Comparison of ENCODE assay signal across 23 cellular contexts in genomic region chr18:78790960-78791359, GRCh38.
"Had no signal": no experiment of that assay in that cellular context is flagged by ENCODE, and none has a peak within 500 bp of the region (broad histone marks: within the 10 kb centered on the region; RNA-seq: fewer than 3 reads in every experiment).

No MANE protein-coding gene starts in this region.

- H3K27me3 ChIP-seq: ascending aorta, cardiac muscle cell, SJCRH30 had no signal

- DNase-seq: activated CD4-positive, alpha-beta T cell treated with anti-CD3 and anti-CD28 coated beads for 36 hours; activated CD4-positive, alpha-beta T cell treated with anti-CD3 and anti-CD28 coated beads, Interleukin-2, amount 10 ng/mL, durations not matched to agents 7 days and 5 days; activated CD4-positive, alpha-beta T cell treated with anti-CD3 and anti-CD28 coated beads, Interleukin-2, amount 50 U/mL, for 48 hours; activated CD8-positive, alpha-beta T cell treated with anti-CD3 and anti-CD28 coated beads, Interleukin-2, amount 10 ng/mL, durations not matched to agents 7 days and 5 days; activated naive CD4-positive, alpha-beta T cell treated with anti-CD3 and anti-CD28 coated beads, Interleukin-2, amount 10 ng/mL, durations not matched to agents 7 days and 5 days; activated naive CD8-positive, alpha-beta T cell treated with anti-CD3 and anti-CD28 coated beads, Interleukin-2, amount 50 U/mL, for 24 hours; activated T-cell treated with anti-CD3 and anti-CD28 coated beads, Interleukin-2, amount 50 U/mL, for 24 hours; cerebellar nuclear complex; Karpas-422; KBM-7; NCI-H1436 treated with DMSO at 0.1 percent for 48 hours; NCI-H1694 treated with DMSO at 0.1 percent for 48 hours; NCI-H2081; NCI-H2171 treated with DMSO at 0.1 percent for 48 hours; NCI-H2227 treated with DMSO at 0.1 percent for 48 hours; NCI-H524 treated with DMSO at 0.1 percent for 48 hours; SHP77; SJCRH30 had no signal

- H3K36me3 ChIP-seq: ascending aorta, cardiac muscle cell, SJCRH30 had no signal

- H3K27ac ChIP-seq: ascending aorta, cardiac muscle cell, SJCRH30, SK-N-MC had no signal

- H3K9me3 ChIP-seq: ascending aorta, SJCRH30 had no signal

- H3K4me1 ChIP-seq: SJCRH30 had no signal

- ATAC-seq: activated CD4-positive, alpha-beta T cell treated with anti-CD3 and anti-CD28 coated beads for 36 hours; activated CD4-positive, CD25-positive, alpha-beta regulatory T cell treated with anti-CD3 and anti-CD28 coated beads, Interleukin-2, amount 50 U/mL, for 24 hours; activated CD8-positive, alpha-beta T cell treated with anti-CD3 and anti-CD28 coated beads, Interleukin-2, amount 10 ng/mL, durations not matched to agents 7 days and 5 days; activated naive CD8-positive, alpha-beta T cell treated with anti-CD3 and anti-CD28 coated beads, Interleukin-2, amount 50 U/mL, for 24 hours; Panc1 had no signal

- H3K4me3 ChIP-seq: ascending aorta, cardiac muscle cell, SJCRH30, SK-N-MC had no signal
